ENCODE assay signal across 8 cellular contexts in the genomic region with DNA sequence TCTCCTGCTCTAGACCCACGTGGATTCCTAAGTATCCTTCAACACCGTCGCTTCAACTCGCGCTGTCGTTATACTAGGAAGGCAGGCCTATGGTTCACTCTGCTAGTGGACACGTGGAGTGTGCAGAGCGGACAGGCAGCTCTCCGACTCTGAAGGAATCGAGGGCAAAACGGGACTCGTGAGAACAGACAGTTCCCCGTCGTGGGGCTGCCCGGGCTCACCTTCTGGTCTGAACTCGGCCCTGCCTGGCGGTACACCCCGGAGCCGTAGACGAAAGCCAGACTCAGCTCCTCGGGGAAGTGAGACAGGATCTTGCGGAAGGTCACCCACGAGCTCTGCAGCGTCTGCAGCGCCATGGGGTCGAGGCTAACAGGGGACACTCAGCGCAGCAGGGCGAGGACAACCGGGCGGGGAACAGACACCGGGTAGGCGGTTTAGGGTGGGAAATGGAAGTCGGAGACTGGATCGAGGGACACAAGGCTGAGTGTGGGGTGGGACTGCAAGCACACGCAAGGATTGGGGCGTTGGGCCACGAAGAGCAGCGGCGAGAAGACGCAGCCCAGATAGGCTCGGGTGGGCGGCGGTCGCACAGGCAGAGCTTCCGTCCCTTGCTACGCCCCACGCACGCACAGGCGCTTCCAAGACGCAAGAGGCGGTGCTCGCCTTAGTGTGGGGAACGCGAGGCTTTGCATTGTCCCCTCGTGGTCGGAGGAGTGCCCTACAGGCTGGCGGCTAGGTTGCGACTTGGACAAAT. TPM values are rescaled to one million over a fixed set of nuclear protein-coding genes. Genes with fewer than 3 reads are reported as not detected.
DNase-seq lines count a peak whose midpoint lies in the region; ATAC-seq and TF ChIP-seq lines count a peak whose summit lies in the region.

A gene with protein sequence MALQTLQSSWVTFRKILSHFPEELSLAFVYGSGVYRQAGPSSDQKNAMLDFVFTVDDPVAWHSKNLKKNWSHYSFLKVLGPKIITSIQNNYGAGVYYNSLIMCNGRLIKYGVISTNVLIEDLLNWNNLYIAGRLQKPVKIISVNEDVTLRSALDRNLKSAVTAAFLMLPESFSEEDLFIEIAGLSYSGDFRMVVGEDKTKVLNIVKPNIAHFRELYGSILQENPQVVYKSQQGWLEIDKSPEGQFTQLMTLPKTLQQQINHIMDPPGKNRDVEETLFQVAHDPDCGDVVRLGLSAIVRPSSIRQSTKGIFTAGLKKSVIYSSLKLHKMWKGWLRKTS (minus strand): TSS at position 605 of the 754 bp plus-strand sequence. CDS start 249 bp downstream, at position 356.

- no peaks in the 10 kb centered on the region for H3K27me3 ChIP-seq in adrenal gland
- no peaks in the 10 kb centered on the region for H3K27me3 ChIP-seq in heart right ventricle
- no peaks in the 10 kb centered on the region for H3K27me3 ChIP-seq in upper lobe of right lung

- TF ChIP-seq POLR2A in adrenal gland (IDR thresholded peaks at IDR 0.05) = peak; percentile 42 to 83

- ATAC-seq in HG02678 (IDR thresholded peaks at IDR 0.05; ENCODE audit: unreplicated experiment) = peak; percentile 100
- peak; percentile 99 to 100 (median 100) for ATAC-seq in heart right ventricle
- peak; percentile 100 for ATAC-seq in upper lobe of right lung

- H3K27ac ChIP-seq in adrenal gland (peak within 1 kb of the TSS in 4 of 5 donors; percentile 72 to 95 (median 81)), heart right ventricle (peak within 1 kb of the TSS; percentile 33 to 96 (median 86)), upper lobe of right lung (peak within 1 kb of the TSS; percentile 91)

- H3K36me3 ChIP-seq in adrenal gland (replicated peaks in 1 of 2) (peaks cover 0 to 19% of the 10 kb centered on the region in 2 donors), heart right ventricle (peaks cover 0 to 35% (median 15%) of the 10 kb centered on the region in 9 donors), upper lobe of right lung (peaks cover 23% of the 10 kb centered on the region)

- peak within 1 kb of the TSS; percentile 38 to 93 (median 75) for H3K4me3 ChIP-seq in adrenal gland
- peak within 1 kb of the TSS; percentile 69 to 97 (median 79) for H3K4me3 ChIP-seq in heart right ventricle
- H3K4me3 ChIP-seq in upper lobe of right lung = peak within 1 kb of the TSS; percentile 86

- DNase-seq in NCI-H1105 treated with DMSO at 0.1 percent for 48 hours (lab: John Stamatoyannopoulos, UW) = peak; percentile 84
- DNase-seq in T follicular helper cell (ENCODE audit: low read depth) = peak; percentile 77
- DNase-seq in adrenal gland = peak; percentile 86 to 97 (median 92)
- DNase-seq in heart right ventricle = peak; percentile 91 to 93
- DNase-seq in posterior vena cava (ENCODE audit: low spot score) = peak; percentile 98
- DNase-seq in upper lobe of right lung = peak; percentile 96

- peak; percentile 93 for TF ChIP-seq CTCF in GM12874 (IDR thresholded peaks at IDR 0.05; ENCODE audit: insufficient read depth, low read depth, low read length)
- TF ChIP-seq CTCF in adrenal gland (IDR thresholded peaks at IDR 0.05) = peak; percentile 68 to 85 (median 81)
- TF ChIP-seq CTCF in heart right ventricle (IDR thresholded peaks at IDR 0.05) = peak; percentile 65 to 94 (median 87)
- TF ChIP-seq CTCF in upper lobe of right lung (IDR thresholded peaks at IDR 0.05) = peak; percentile 90

- intact Hi-C loops in adrenal gland (cut with DNase I) = no loop called here
- intact Hi-C loops in heart right ventricle (cut with DNase I) = loop anchor here in 1 of 10 donors (10.0 kb wide), 1 partner anchor 708 kb away; a partner anchor contains a TSS
- intact Hi-C loops in posterior vena cava (cut with DNase I) = no loop called here
- intact Hi-C loops in upper lobe of right lung (cut with DNase I) = no loop called here

- WGBS in adrenal gland, 4 donors = 0 to 1% (median 0%) methylated on average over 8 to 58 of the region's 58 CpGs
- WGBS in heart right ventricle, 2 donors = 0% methylated on average over 58 of the region's 58 CpGs

- H3K9me3 ChIP-seq in adrenal gland (replicated peaks in 1 of 3) = no peaks in the 10 kb centered on the region
- no peaks in the 10 kb centered on the region for H3K9me3 ChIP-seq in heart right ventricle
- no peaks in the 10 kb centered on the region for H3K9me3 ChIP-seq in upper lobe of right lung

- H3K4me1 ChIP-seq in adrenal gland (replicated peaks in 1 of 2) = peaks cover 8 to 25% of the 10 kb centered on the region in 2 donors
- H3K4me1 ChIP-seq in heart right ventricle = peaks cover 4 to 30% (median 25%) of the 10 kb centered on the region in 9 donors
- H3K4me1 ChIP-seq in upper lobe of right lung = peaks cover 17% of the 10 kb centered on the region

RNA-seq across cellular contexts. Expression of the gene that starts here (rescaled TPM):
- total RNA-seq in adrenal gland = 10 to 100 TPM in 6 of 8 donors, 1 to 10 TPM in 2; 5.8 to 21.0 (median 14.1) TPM
- 10 to 100 TPM; 12.7 to 20.4 (median 13.2) TPM for polyA plus RNA-seq in adrenal gland
- 10 to 100 TPM in 5 of 10 donors, 1 to 10 TPM in 5; 8.1 to 12.2 (median 10.2) TPM for total RNA-seq in heart right ventricle
- polyA plus RNA-seq in heart right ventricle = 10 to 100 TPM in 1 of 2 donors, 1 to 10 TPM in 1; 9.3 to 13.0 TPM
- 10 to 100 TPM; 15.5 to 15.8 TPM for total RNA-seq in posterior vena cava
- 13.0 TPM for total RNA-seq in upper lobe of right lung

Comparison
In these comparisons a context has a peak if more than half of its experiments do, and no peak if none do; other contexts are left out.
1. Peak in every context shown above with its lines: DNase-seq, ATAC-seq, H3K4me3 ChIP-seq and H3K27ac ChIP-seq.